In genomic region chr12:104279164-104279563, GRCh38 we compare ENCODE assay signal across 29 cellular contexts. TPM values are rescaled to one million over a fixed set of nuclear protein-coding genes. Genes with fewer than 3 reads are reported as not detected.
DNase-seq lines count a peak whose midpoint lies in the region; ATAC-seq, FAIRE-seq and TF ChIP-seq lines count a peak whose summit lies in the region.
"Had no signal": no experiment of that assay in that cellular context is flagged by ENCODE, and none has a peak within 500 bp of the region (broad histone marks: within the 10 kb centered on the region; RNA-seq: fewer than 3 reads in every experiment).

No MANE protein-coding gene starts in this region.

- H3K4me1 Mint-ChIP-seq in activated T-cell treated with anti-CD3 and anti-CD28 coated beads, Interleukin-2, amount 50 U/mL, for 4 hours (ENCODE audit: low read depth), result peaks cover 12% of the 10 kb centered on the region

- peaks cover 15% of the 10 kb centered on the region for H3K4me1 ChIP-seq in IMR-90 (ENCODE audit: control insufficient read depth, insufficient read depth, low read length)
- no peaks in the 10 kb centered on the region for H3K4me1 ChIP-seq in right atrium auricular region
- H3K4me1 ChIP-seq: BE2C had no signal

- peak overlapping the region; percentile 3 to 84; a peak in 2 of 4 replicates for H4K8ac ChIP-seq in IMR-90 (ENCODE audit: low read depth in 2 of 2, low read length in 2 of 2)

- TF ChIP-seq POLR2A in IMR-90 (IDR thresholded peaks at IDR 0.05; ENCODE audit: low read depth, low read length), result no peak

- H3K56ac ChIP-seq in IMR-90 (ENCODE audit: extremely low read depth, insufficient read depth, low read length), result no peak overlapping the region

- peak overlapping the region; percentile 92 for H2AK5ac ChIP-seq in IMR-90 (ENCODE audit: low read depth, low read length)

- POLR2A ChIA-PET in IMR-90 (lab: Charles Lee; ENCODE audit: unreplicated experiment), result no interaction called here

- H2BK5ac ChIP-seq in IMR-90 (ENCODE audit: low read depth, low read length, poor library complexity, severe bottlenecking), result peak overlapping the region; percentile 75

- CTCF ChIA-PET in IMR-90 (lab: Yijun Ruan, JAX), result no interaction called here

- peak overlapping the region; percentile 48; the same call in 1 of the 2 replicates for H4K91ac ChIP-seq in IMR-90 (ENCODE audit: insufficient read depth, low read depth, low read length)

- H3K4me2 ChIP-seq in IMR-90 (ENCODE audit: low read depth, low read length), result peak overlapping the region; percentile 36; the same call in 1 of the 2 replicates
- H3K4me2 ChIP-seq: smooth muscle cell had no signal

- no peak overlapping the region for H2AFZ ChIP-seq in IMR-90 (replicated peaks; ENCODE audit: low read length, poor library complexity)

- H4K5ac ChIP-seq in IMR-90 (ENCODE audit: low read depth, low read length), result peak overlapping the region; percentile 45; the same call in 1 of the 2 replicates

- no peak for TF ChIP-seq RAD21 in IMR-90 (IDR thresholded peaks at IDR 0.05; ENCODE audit: low read length)

- no peak overlapping the region for H2AK9ac ChIP-seq in IMR-90 (replicated peaks; ENCODE audit: low read depth, low read length, poor library complexity)

- H2BK120ac ChIP-seq in IMR-90 (ENCODE audit: low read depth, low read length), result peak overlapping the region; percentile 97

- dilution Hi-C loops in IMR-90 (cut with HindIII; ENCODE audit: low sequenced_read_pairs, unreplicated experiment), result no loop called here

- H3K27me3 ChIP-seq in IMR-90 (ENCODE audit: control insufficient read depth, insufficient read depth, low read length) (no peaks in the 10 kb centered on the region), right atrium auricular region (no peaks in the 10 kb centered on the region)
- H3K27me3 ChIP-seq: BE2C, foreskin keratinocyte, left lung, Peyer's patch, upper lobe of right lung had no signal

- H3K9ac ChIP-seq in IMR-90 (ENCODE audit: low read depth, low read length), result no peak overlapping the region

- H3K4me3 ChIP-seq in IMR-90 (ENCODE audit: insufficient read depth, low read depth, low read length) (peak overlapping the region; percentile 7; the same call in 1 of the 2 replicates), WI38 (ENCODE audit: low read depth, low read length) (peak overlapping the region; percentile 50), fibroblast of villous mesenchyme (ENCODE audit: low read depth, low read length) (peak overlapping the region; percentile 13), right atrium auricular region (no peak overlapping the region)
- H3K4me3 ChIP-seq: left lung, Peyer's patch, smooth muscle cell, upper lobe of right lung had no signal

- in situ Hi-C loops in IMR-90 (cut with MboI; ENCODE audit: low sequenced_read_pairs), result no loop called here

- H3K23ac ChIP-seq in IMR-90 (ENCODE audit: low read depth, low read length), result peak overlapping the region; percentile 87

- intact Hi-C loops in IMR-90 (cut with micrococcal nuclease), result loop anchor here (5.0 kb wide), 1 partner anchor 42 kb away; no protein-coding TSS in a partner anchor

- H3K27me3 Mint-ChIP-seq in activated T-cell treated with anti-CD3 and anti-CD28 coated beads, Interleukin-2, amount 50 U/mL, for 4 hours (ENCODE audit: low read depth), result no peaks in the 10 kb centered on the region

- no peaks in the 10 kb centered on the region for H3K36me3 ChIP-seq in IMR-90 (ENCODE audit: control insufficient read depth, insufficient read depth, low read length)
- no peaks in the 10 kb centered on the region for H3K36me3 ChIP-seq in right atrium auricular region
- H3K36me3 ChIP-seq: BE2C, left lung, Peyer's patch, upper lobe of right lung had no signal

- no TSS peak for BruUV-seq in IMR-90 (replicated peaks; lab: Mats Ljungman, UMichigan)

- peaks cover 14 to 33% of the 10 kb centered on the region in 2 experiments for H3K79me1 ChIP-seq in IMR-90 (ENCODE audit: low read depth in 1 of 2, low read length in 2 of 2)

- FAIRE-seq in HTR-8/SVneo (lab: Jason Lieb, UNC), result no peak

- H3K9me1 ChIP-seq in IMR-90 (ENCODE audit: insufficient read depth, low read length), result 0 out of 2 replicates have a peak, but pooled peaks cover 5% of the 10 kb centered on the region

- no peaks in the 10 kb centered on the region for H3K36me3 Mint-ChIP-seq in activated T-cell treated with anti-CD3 and anti-CD28 coated beads, Interleukin-2, amount 50 U/mL, for 4 hours (ENCODE audit: insufficient read depth)
- H3K36me3 Mint-ChIP-seq: naive B cell had no signal

- H4K20me1 ChIP-seq in IMR-90 (ENCODE audit: insufficient read depth, low read length), result no peaks in the 10 kb centered on the region

- H3K14ac ChIP-seq in IMR-90 (replicated peaks; ENCODE audit: low read depth, low read length), result peak overlapping the region; percentile 96

- peak overlapping the region; percentile 66; the same call in 1 of the 2 replicates for H3K18ac ChIP-seq in IMR-90 (ENCODE audit: low read depth, low read length)

- H3K4ac ChIP-seq in IMR-90 (ENCODE audit: low read depth, low read length), result peak overlapping the region; percentile 93

- no peaks in the 10 kb centered on the region; the same call in 1 of the 2 replicates for H3K9me3 ChIP-seq in IMR-90 (ENCODE audit: control insufficient read depth, insufficient read depth, low read length)
- H3K9me3 ChIP-seq in right atrium auricular region, result no peaks in the 10 kb centered on the region
- H3K9me3 ChIP-seq: BE2C, left lung, Peyer's patch, upper lobe of right lung had no signal

- TF ChIP-seq CTCF in IMR-90 (conservative IDR thresholded peaks at IDR 0.05; ENCODE audit: low read depth, low read length), result no peak
- no peak for TF ChIP-seq CTCF in WI38 (IDR thresholded peaks at IDR 0.05; ENCODE audit: low read depth, low read length)
- no peak for TF ChIP-seq CTCF in fibroblast of villous mesenchyme (IDR thresholded peaks at IDR 0.05; ENCODE audit: insufficient read depth, low read depth, low read length)
- TF ChIP-seq CTCF in right atrium auricular region (IDR thresholded peaks at IDR 0.05), result no peak

- H2BK20ac ChIP-seq in IMR-90 (ENCODE audit: low read depth, low read length), result peak overlapping the region; percentile 95

- no peaks in the 10 kb centered on the region for H3K9me3 Mint-ChIP-seq in activated T-cell treated with anti-CD3 and anti-CD28 coated beads, Interleukin-2, amount 50 U/mL, for 4 hours
- H3K9me3 Mint-ChIP-seq: activated naive CD4-positive, alpha-beta T cell treated with anti-CD3 and anti-CD28 coated beads, Interleukin-2, amount 50 U/mL, for 24 hours; activated T-helper 1 cell treated with anti-CD3 and anti-CD28 coated beads, Interleukin-12 subunit alpha, Interleukin-12 subunit beta, Interleukin-2, Interleukin-4 antibody, amounts not matched to agents 30 ng/mL and 10 ng/mL and 1 ng/mL, durations not matched to agents 14 hours and 24 hours and 36 hours had no signal

- no peak overlapping the region for H3K4me3 Mint-ChIP-seq in activated T-cell treated with anti-CD3 and anti-CD28 coated beads, Interleukin-2, amount 50 U/mL, for 4 hours
- H3K4me3 Mint-ChIP-seq: activated naive CD4-positive, alpha-beta T cell treated with anti-CD3 and anti-CD28 coated beads, Interleukin-2, amount 50 U/mL, for 24 hours; activated T-helper 1 cell treated with anti-CD3 and anti-CD28 coated beads, Interleukin-12 subunit alpha, Interleukin-12 subunit beta, Interleukin-2, Interleukin-4 antibody, amounts not matched to agents 30 ng/mL and 10 ng/mL and 1 ng/mL, durations not matched to agents 14 hours and 24 hours and 36 hours; H9; naive B cell had no signal

- ATAC-seq in IMR-90 (ENCODE audit: low read depth), result no peak
- no peak for ATAC-seq in activated T-cell treated with anti-CD3 and anti-CD28 coated beads, Interleukin-2, amount 50 U/mL, for 4 hours
- ATAC-seq: foreskin keratinocyte, left lung, upper lobe of right lung had no signal

- peak overlapping the region; percentile 78 for H2BK15ac ChIP-seq in IMR-90 (ENCODE audit: low read depth, low read length)

- peak; percentile 27 for DNase-seq in EH (ENCODE audit: low read depth)
- DNase-seq in IMR-90, result no peak
- DNase-seq in fibroblast of villous mesenchyme (ENCODE audit: low read depth), result no peak
- no peak for DNase-seq in activated T-cell treated with anti-CD3 and anti-CD28 coated beads, Interleukin-2, amount 50 U/mL, for 4 hours
- DNase-seq in SHP77 treated with DMSO at 0.1 percent for 48 hours (lab: John Stamatoyannopoulos, UW), result no peak
- DNase-seq in HTR-8/SVneo (ENCODE audit: insufficient read length, low spot score), result no peak
- no peak for DNase-seq in right atrium auricular region (ENCODE audit: low spot score)
- DNase-seq: activated CD4-positive, alpha-beta T cell treated with anti-CD3 and anti-CD28 coated beads for 48 hours; aorta; BE2C; central memory CD4-positive, alpha-beta T cell; DMS79 treated with DMSO at 0.1 percent for 48 hours; foreskin keratinocyte; H9; left lung; mesendoderm; naive B cell; NCI-H1105; NCI-H2081; NCI-H446 treated with DMSO at 0.1 percent for 48 hours; NK-92 treated with Interleukin-12 subunit alpha and Interleukin-12 subunit beta, amount 100 ng/mL, for 24 hours; occipital lobe; Peyer's patch; T-helper 1 cell; upper lobe of right lung had no signal

- H3K27ac ChIP-seq in IMR-90 (ENCODE audit: insufficient read depth, low read length) (peak overlapping the region; percentile 57; the same call in 1 of the 2 replicates), right atrium auricular region (no peak overlapping the region)
- H3K27ac ChIP-seq: foreskin keratinocyte, left lung, Peyer's patch, upper lobe of right lung had no signal

TF ChIP-seq in IMR-90, 13 proteins besides CTCF, POLR2A, EP300 and RAD21 (continues in another document):
- TF ChIP-seq USF2 (IDR thresholded peaks at IDR 0.05; ENCODE audit: low read depth, low read length), result no peak
- no peak for TF ChIP-seq MAFK (IDR thresholded peaks at IDR 0.05; ENCODE audit: low read depth, low read length)
- TF ChIP-seq MXI1 (IDR thresholded peaks at IDR 0.05; ENCODE audit: borderline replicate concordance, low read depth, low read length), result no peak
- no peak for TF ChIP-seq FOS (IDR thresholded peaks at IDR 0.05; ENCODE audit: low read depth, low read length)
- TF ChIP-seq CEBPB (IDR thresholded peaks at IDR 0.05; ENCODE audit: low read depth, low read length), result no peak
- TF ChIP-seq SMC3 (IDR thresholded peaks at IDR 0.05; ENCODE audit: low read depth, low read length), result no peak

RNA-seq across cellular contexts. Expression of gene EID3, which starts 24.4 kb away (rescaled TPM):
- 4.1 and 6.9 TPM in 2 replicates for total RNA-seq in IMR-90 (2012; rRNA removed)
- polyA plus RNA-seq in IMR-90 (2012; rRNA removed), result 2.0 and 2.2 TPM in 2 replicates
- 0.48 and 0.92 TPM in 2 replicates for polyA plus RNA-seq in IMR-90 (2012; cell fraction: cytosol; rRNA removed)
- polyA plus RNA-seq in IMR-90 (2012; cell fraction: nucleus; rRNA removed; ENCODE audit: low replicate concordance), result 5.9 and 6.1 TPM in 2 replicates
- total RNA-seq in fibroblast of villous mesenchyme, result 11.6 and 25.0 TPM in 2 replicates
- total RNA-seq in activated T-cell treated with anti-CD3 and anti-CD28 coated beads, Interleukin-2, amount 50 U/mL, for 4 hours, result 1 to 10 TPM; 5.0 to 6.2 (median 5.5) TPM
- total RNA-seq in right atrium auricular region, result 1 to 10 TPM; 2.9 to 3.3 TPM

Comparison
In these comparisons a context has a peak if more than half of its experiments do, and no peak if none do; other contexts are left out.
1. H3K4me3 ChIP-seq: peak in IMR-90 (single experiment), WI38 (single experiment) and fibroblast of villous mesenchyme (single experiment); none in right atrium auricular region (0 of 2).